In the genomic region with DNA sequence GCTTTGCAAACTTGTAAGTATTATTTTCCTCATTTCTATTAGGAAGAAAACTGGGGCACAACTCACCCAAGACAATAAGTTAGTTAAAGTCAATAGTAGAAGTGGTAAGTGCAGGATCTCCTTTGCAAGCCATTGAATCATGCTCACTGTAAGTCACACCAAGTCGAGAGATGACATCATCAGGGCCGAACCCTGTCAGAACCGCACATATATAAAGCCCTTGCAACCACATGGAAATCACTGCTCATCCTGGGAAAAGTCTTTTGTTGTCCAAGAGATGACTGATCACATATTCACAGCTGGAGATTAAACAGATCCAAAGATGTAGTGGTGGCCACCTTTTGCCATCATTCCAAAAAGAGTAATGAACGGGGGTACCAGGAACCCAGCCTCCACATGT, we compare ENCODE assay signal across 26 cellular contexts.
A peak's percentile ranks its signal among the peaks of the same experiment; 100 is the strongest.
DNase-seq lines count a peak whose midpoint lies in the region; ATAC-seq and TF ChIP-seq lines count a peak whose summit lies in the region.
"Had no signal": no experiment of that assay in that cellular context is flagged by ENCODE, and none has a peak within 500 bp of the region (broad histone marks: within the 10 kb centered on the region; RNA-seq: fewer than 3 reads in every experiment).

No MANE protein-coding gene starts in this region.

- TF ChIP-seq EP300 in stomach (IDR thresholded peaks at IDR 0.05) = no peak

- peaks cover 24% of the 10 kb centered on the region for H3K4me1 Mint-ChIP-seq in HFFc6 (ENCODE audit: low read depth)
- H3K4me1 Mint-ChIP-seq: IgD-negative memory B cell had no signal

- no peaks in the 10 kb centered on the region for H3K27me3 ChIP-seq in stomach
- H3K27me3 ChIP-seq: Peyer's patch had no signal

- no peaks in the 10 kb centered on the region; the same call in none of the 2 replicates for H3K27me3 Mint-ChIP-seq in HFFc6 (ENCODE audit: insufficient read depth)

- WGBS in stomach, 5 donors = 90 to 93% (median 92%) methylated on average over 4 of the region's 4 CpGs

- TF ChIP-seq CTCF in AG10803 (conservative IDR thresholded peaks at IDR 0.05; ENCODE audit: low read length) (no peak), HFFc6 (IDR thresholded peaks at IDR 0.05) (no peak), fibroblast of the aortic adventitia (IDR thresholded peaks at IDR 0.05; ENCODE audit: insufficient read depth, low read length) (no peak), stomach (IDR thresholded peaks at IDR 0.05) (no peak)

- no peak overlapping the region for H3K27ac ChIP-seq in stomach
- H3K27ac ChIP-seq: HL-60, left ventricle myocardium inferior, Peyer's patch, SJSA1 had no signal

- no peaks in the 10 kb centered on the region for H3K36me3 Mint-ChIP-seq in HFFc6 (ENCODE audit: low read depth)
- H3K36me3 Mint-ChIP-seq: IgD-negative memory B cell; mesothelial cell of epicardium; naive thymus-derived CD8-positive, alpha-beta T cell; T-cell had no signal

- H3K36me3 ChIP-seq in stomach = no peaks in the 10 kb centered on the region
- H3K36me3 ChIP-seq: left ventricle myocardium inferior, Peyer's patch, SJSA1 had no signal

- no peaks in the 10 kb centered on the region for H3K9me3 Mint-ChIP-seq in HFFc6

- H3K4me3 Mint-ChIP-seq in HFFc6 = no peak overlapping the region
- H3K4me3 Mint-ChIP-seq: activated CD8-positive, alpha-beta T cell treated with anti-CD3 and anti-CD28 coated beads, Interleukin-2, amount 10 ng/mL, durations not matched to agents 7 days and 5 days; activated naive CD8-positive, alpha-beta T cell treated with anti-CD3 and anti-CD28 coated beads, Interleukin-2, amount 50 U/mL, for 24 hours; CD14-positive monocyte; IgD-negative memory B cell; mesothelial cell of epicardium; naive thymus-derived CD8-positive, alpha-beta T cell; stimulated activated naive B cell treated with anti-CD40 and anti-IgM and Interleukin-4, amounts not matched to agents 10 μg/mL and 1 μg/mL and 100 μg/mL, for 72 hours; T-cell had no signal

- H3K27ac Mint-ChIP-seq in HFFc6 = no peak overlapping the region
- H3K27ac Mint-ChIP-seq: activated CD8-positive, alpha-beta T cell treated with anti-CD3 and anti-CD28 coated beads, Interleukin-2, amount 10 ng/mL, durations not matched to agents 7 days and 5 days; activated naive CD8-positive, alpha-beta T cell treated with anti-CD3 and anti-CD28 coated beads, Interleukin-2, amount 50 U/mL, for 24 hours; CD14-positive monocyte; IgD-negative memory B cell; mesothelial cell of epicardium; naive thymus-derived CD8-positive, alpha-beta T cell; stimulated activated naive B cell treated with anti-CD40 and anti-IgM and Interleukin-4, amounts not matched to agents 10 μg/mL and 1 μg/mL and 100 μg/mL, for 72 hours; T-cell had no signal

- no peaks in the 10 kb centered on the region for H3K9me3 ChIP-seq in stomach
- H3K9me3 ChIP-seq: left ventricle myocardium inferior, Peyer's patch, SJSA1 had no signal

- DNase-seq in AG10803 (ENCODE audit: low read depth) (peak; percentile 58), HFFc6 (peak; percentile 30), RPMI7951 (ENCODE audit: low read depth) (peak; percentile 83), fibroblast of the aortic adventitia (ENCODE audit: low read depth) (peak; percentile 70), stomach (no peak), superior temporal gyrus (ENCODE audit: extremely low spot score) (no peak)
- DNase-seq: activated CD4-positive, CD25-positive, alpha-beta regulatory T cell treated with anti-CD3 and anti-CD28 coated beads, Interleukin-2, amount 50 U/mL, for 72 hours; activated CD8-positive, alpha-beta T cell treated with anti-CD3 and anti-CD28 coated beads, Interleukin-2, amount 10 ng/mL, durations not matched to agents 7 days and 5 days; activated effector memory CD4-positive, alpha-beta T cell treated with anti-CD3 and anti-CD28 coated beads, Interleukin-2, amount 50 U/mL, for 16 hours; activated naive CD8-positive, alpha-beta T cell treated with anti-CD3 and anti-CD28 coated beads, Interleukin-2, amount 50 U/mL, for 24 hours; effector CD8-positive, alpha-beta T cell; left ventricle myocardium inferior; naive thymus-derived CD8-positive, alpha-beta T cell; NCI-H1436; occipital lobe; Peyer's patch; stimulated activated CD4-positive, alpha-beta T cell treated with anti-CD3 and anti-CD28 coated beads, Interleukin-2, amount 100 ng/mL, for 48 hours; stimulated activated naive B cell treated with anti-CD40 and anti-IgM and Interleukin-4, amounts not matched to agents 10 μg/mL and 1 μg/mL and 100 μg/mL, for 72 hours; T-cell had no signal

- H3K4me1 ChIP-seq in stomach = peaks cover 0 to 11% (median 0%) of the 10 kb centered on the region in 4 donors
- H3K4me1 ChIP-seq: left ventricle myocardium inferior, SJSA1 had no signal

- TF ChIP-seq POLR2A in stomach (IDR thresholded peaks at IDR 0.05) = no peak

- intact Hi-C loops in stomach (cut with DNase I; ENCODE audit: low total_unique reads) = no loop called here

- H3K4me3 ChIP-seq in AG10803 (ENCODE audit: low read length) (no peak overlapping the region), fibroblast of the aortic adventitia (ENCODE audit: low read depth, low read length) (no peak overlapping the region), stomach (no peak overlapping the region)
- H3K4me3 ChIP-seq: left ventricle myocardium inferior, Peyer's patch, SJSA1 had no signal

- no peak for ATAC-seq in HG03280 (IDR thresholded peaks at IDR 0.05; ENCODE audit: unreplicated experiment)
- no peak for ATAC-seq in HG03045 (IDR thresholded peaks at IDR 0.05; ENCODE audit: unreplicated experiment)
- ATAC-seq: activated CD8-positive, alpha-beta T cell treated with anti-CD3 and anti-CD28 coated beads, Interleukin-2, amount 10 ng/mL, durations not matched to agents 7 days and 5 days; activated naive CD8-positive, alpha-beta T cell treated with anti-CD3 and anti-CD28 coated beads, Interleukin-2, amount 50 U/mL, for 24 hours; naive thymus-derived CD8-positive, alpha-beta T cell; stimulated activated naive B cell treated with anti-CD40 and anti-IgM and Interleukin-4, amounts not matched to agents 10 μg/mL and 1 μg/mL and 100 μg/mL, for 72 hours; T-cell had no signal

Comparison
In these comparisons a context has a peak if more than half of its experiments do, and no peak if none do; other contexts are left out.
1. DNase-seq: peak in AG10803 (single experiment), HFFc6 (single experiment), RPMI7951 (single experiment) and fibroblast of the aortic adventitia (single experiment); none in stomach (single experiment) and superior temporal gyrus (single experiment).